ENCODE assay signal across 19 cellular contexts in the genomic region with DNA sequence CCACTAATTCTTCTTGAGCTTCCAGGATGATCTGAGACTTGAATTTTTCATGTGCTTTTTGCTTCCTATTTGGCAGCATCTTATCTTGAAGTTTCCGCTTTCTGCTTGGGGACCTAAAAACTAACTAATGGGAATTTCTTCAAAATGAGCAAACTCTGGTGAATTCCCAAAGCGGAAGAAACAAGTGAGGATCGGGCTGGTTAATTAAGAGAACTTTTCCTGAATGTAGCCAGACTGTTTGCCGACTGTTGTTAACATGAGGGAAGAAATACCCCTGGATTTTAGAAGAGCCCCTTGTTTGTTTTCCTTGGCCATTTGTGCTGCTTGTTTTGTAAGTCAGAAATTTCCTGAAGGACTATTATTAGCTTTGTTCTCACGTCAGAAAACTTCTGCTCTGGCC. TPM values are rescaled to one million over a fixed set of nuclear protein-coding genes. Genes with fewer than 3 reads are reported as not detected.
A peak's percentile ranks its signal among the peaks of the same experiment; 100 is the strongest.
DNase-seq lines count a peak whose midpoint lies in the region; ATAC-seq and TF ChIP-seq lines count a peak whose summit lies in the region.
"Had no signal": no experiment of that assay in that cellular context is flagged by ENCODE, and none has a peak within 500 bp of the region (broad histone marks: within the 10 kb centered on the region; RNA-seq: fewer than 3 reads in every experiment).

No MANE protein-coding gene starts in this region.

- H3K9me3 ChIP-seq in adipocyte (ENCODE audit: control insufficient read depth, low read length): peaks cover 3% of the 10 kb centered on the region
- H3K9me3 ChIP-seq in right cardiac atrium (ENCODE audit: control insufficient read depth, low read length): no peaks in the 10 kb centered on the region
- H3K9me3 ChIP-seq: BE2C, Peyer's patch had no signal

- H3K27ac ChIP-seq in right cardiac atrium (ENCODE audit: low read length): no peak overlapping the region
- H3K27ac ChIP-seq: Peyer's patch had no signal

- H3K36me3 ChIP-seq in adipocyte (ENCODE audit: control insufficient read depth, insufficient read depth, low read length, severe bottlenecking): no peaks in the 10 kb centered on the region
- H3K36me3 ChIP-seq: BE2C, Peyer's patch had no signal

- no peak overlapping the region for H3K9ac ChIP-seq in adipocyte (ENCODE audit: low read length)

- H3K4me3 ChIP-seq in adipocyte (ENCODE audit: low read length): no peak overlapping the region
- no peak overlapping the region for H3K4me3 ChIP-seq in cardiac fibroblast (replicated peaks in 1 of 2; ENCODE audit: low read depth in 2 of 2, low read length in 2 of 2)
- peak overlapping the region; percentile 10 for H3K4me3 ChIP-seq in right cardiac atrium (ENCODE audit: low read length)
- H3K4me3 ChIP-seq: Peyer's patch had no signal

- DNase-seq in adipocyte (ENCODE audit: low read depth) (peak; percentile 14), cardiac fibroblast (ENCODE audit: low read depth in 2 of 2) (peak; percentile 36 to 78), right cardiac atrium (no peak), pulmonary artery endothelial cell (ENCODE audit: low read depth, low spot score) (peak; percentile 75), SIG-M5 (lab: John Stamatoyannopoulos, UW) (no peak), hypothalamus (lab: John Stamatoyannopoulos, UW) (no peak)
- DNase-seq in stimulated activated CD4-positive, alpha-beta T cell treated with anti-CD3 and anti-CD28 coated beads, Interleukin-15, amount 100 ng/mL, for 24 hours: no peak
- DNase-seq: BE2C; CD8-positive, alpha-beta T cell; DND-41; GF-D8; HCEC 1CT; IMR-90; Kasumi-1; NCI-H1105 treated with DMSO at 0.1 percent for 48 hours; NCI-H187 treated with DMSO at 0.1 percent for 48 hours; NCI-H2171; NCI-H510A; Peyer's patch had no signal

- WGBS in right cardiac atrium: 29% methylated on average over 5 of the region's 5 CpGs

- TF ChIP-seq CTCF in cardiac fibroblast (IDR thresholded peaks at IDR 0.05; ENCODE audit: low read depth, low read length): no peak

- H3K27me3 ChIP-seq in adipocyte (replicated peaks; ENCODE audit: control insufficient read depth, insufficient read depth, low read length) (peaks cover 9% of the 10 kb centered on the region), right cardiac atrium (ENCODE audit: control insufficient read depth, insufficient read depth) (no peaks in the 10 kb centered on the region)
- H3K27me3 ChIP-seq: Peyer's patch had no signal

- peaks cover 11% of the 10 kb centered on the region for H3K4me1 ChIP-seq in adipocyte (ENCODE audit: control insufficient read depth, insufficient read depth, low read length)
- H3K4me1 ChIP-seq in right cardiac atrium (ENCODE audit: control insufficient read depth, insufficient read depth, low read length): no peaks in the 10 kb centered on the region
- H3K4me1 ChIP-seq: BE2C, Peyer's patch had no signal

- peak in 1 of 2 donors; percentile 64 for ATAC-seq in right cardiac atrium
- ATAC-seq: CD8-positive, alpha-beta T cell had no signal

- intact Hi-C loops in right cardiac atrium (cut with DNase I): no loop called here

RNA-seq across cellular contexts. Expression of gene SELE, which starts 6.1 kb away (rescaled TPM):
- 1 to 10 TPM in 1 of 4 donors, under 1 TPM in 3; 0.31 to 3.2 (median 0.55) TPM for total RNA-seq in right cardiac atrium
- polyA plus RNA-seq in right cardiac atrium: 2.8 TPM
- total RNA-seq in pulmonary artery endothelial cell: 2.1 and 2.8 TPM in 2 replicates
- total RNA-seq: CD8-positive, alpha-beta T cell; IMR-90 had no signal
- polyA plus RNA-seq: IMR-90 had no signal

RNA-seq across cellular contexts. Expression of gene SELL, which starts 28.6 kb away (rescaled TPM):
- total RNA-seq in right cardiac atrium (1 to 10 TPM; 1.1 to 3.8 (median 1.2) TPM), pulmonary artery endothelial cell (1.5 and 2.3 TPM in 2 replicates)
- 0.61 TPM for polyA plus RNA-seq in right cardiac atrium
- total RNA-seq: IMR-90 had no signal
- polyA plus RNA-seq: IMR-90 had no signal

RNA-seq across cellular contexts. Expression of gene METTL18, which starts 54.7 kb away (rescaled TPM):
- total RNA-seq in right cardiac atrium (1 to 10 TPM; 5.7 to 7.1 (median 6.4) TPM), pulmonary artery endothelial cell (8.2 and 8.6 TPM in 2 replicates)
- polyA plus RNA-seq in right cardiac atrium: 6.0 TPM

Comparison
In these comparisons a context has a peak if more than half of its experiments do, and no peak if none do; other contexts are left out.
1. DNase-seq: peak in adipocyte (single experiment), cardiac fibroblast (2 of 2) and pulmonary artery endothelial cell (single experiment); none in right cardiac atrium (0 of 3), SIG-M5 (single experiment), stimulated activated CD4-positive, alpha-beta T cell treated with anti-CD3 and anti-CD28 coated beads, Interleukin-15, amount 100 ng/mL, for 24 hours (single experiment) and hypothalamus (0 of 51).